ENCODE assay signal across 8 cellular contexts in genomic region chr21:6154524-6155320, GRCh38.
DNase-seq lines count a peak whose midpoint lies in the region; ATAC-seq, FAIRE-seq and TF ChIP-seq lines count a peak whose summit lies in the region.
"Not testable (repeated sequence)": the region's sequence is repeated elsewhere in the genome, so short reads cannot be mapped to it uniquely, and the experiment has no call there.

No MANE protein-coding gene starts in this region.

- not testable (repeated sequence) for H3K36me3 Mint-ChIP-seq in T-cell; activated CD8-positive, alpha-beta T cell treated with anti-CD3 and anti-CD28 coated beads, Interleukin-2, amount 10 ng/mL, durations not matched to agents 7 days and 5 days (ENCODE audit: low read depth); immature natural killer cell; memory B cell

- POLR2A ChIA-PET in T-cell (lab: Charles Lee); activated CD8-positive, alpha-beta T cell treated with anti-CD3 and anti-CD28 coated beads, Interleukin-2, amount 10 ng/mL, durations not matched to agents 7 days and 5 days (lab: Charles Lee); K562 (lab: Yijun Ruan, JAX): not testable (repeated sequence)

- TF ChIP-seq POLR2A in K562 (conservative IDR thresholded peaks at IDR 0.05): not testable (repeated sequence)

- not testable (repeated sequence) for FAIRE-seq in K562 (lab: Jason Lieb, UNC); pancreas (lab: Jason Lieb, UNC)

- ATAC-seq in T-cell (replicated peaks in 1 of 4) (peak; percentile 56 to 92 (median 62)), K562 (0 out of 3 replicates have a peak, but pooled peaks have one; percentile 32), Right ventricle myocardium inferior (peak; percentile 34), memory B cell (ENCODE audit: low read depth) (peak; percentile 83), pancreas (peak; percentile 35 to 72 (median 56)), upper lobe of right lung (peak; percentile 48)
- ATAC-seq in activated CD8-positive, alpha-beta T cell treated with anti-CD3 and anti-CD28 coated beads, Interleukin-2, amount 10 ng/mL, durations not matched to agents 7 days and 5 days: peak; percentile 82

- in situ Hi-C loops in K562 (cut with MboI): not testable (repeated sequence)

- CTCF ChIA-PET in T-cell (lab: Charles Lee); activated CD8-positive, alpha-beta T cell treated with anti-CD3 and anti-CD28 coated beads, Interleukin-2, amount 10 ng/mL, durations not matched to agents 7 days and 5 days (lab: Charles Lee); K562 (lab: Yijun Ruan, JAX; ENCODE audit: low intra/inter-chr PET ratio): not testable (repeated sequence)

- DNase-seq in T-cell; activated CD8-positive, alpha-beta T cell treated with anti-CD3 and anti-CD28 coated beads, Interleukin-2, amount 10 ng/mL, durations not matched to agents 7 days and 5 days; K562 (ENCODE audit: extremely low read depth in 1 of 4, low spot score in 3 of 4); Right ventricle myocardium inferior (ENCODE audit: missing footprints); memory B cell (ENCODE audit: low spot score in 2 of 2): not testable (repeated sequence)
- peak in 2 of 3 donors; percentile 17 to 22 for DNase-seq in immature natural killer cell
- peak in 1 of 6 donors; percentile 2 for DNase-seq in pancreas
- DNase-seq in upper lobe of right lung: peak; percentile 16

- H3K4me1 Mint-ChIP-seq in T-cell; activated CD8-positive, alpha-beta T cell treated with anti-CD3 and anti-CD28 coated beads, Interleukin-2, amount 10 ng/mL, durations not matched to agents 7 days and 5 days (ENCODE audit: low read depth); immature natural killer cell; memory B cell: not testable (repeated sequence)

- H3K27ac ChIP-seq in K562 (ENCODE audit: extremely low read depth, low read depth, low read length); pancreas; upper lobe of right lung: not testable (repeated sequence)

- H3K27me3 Mint-ChIP-seq in T-cell; activated CD8-positive, alpha-beta T cell treated with anti-CD3 and anti-CD28 coated beads, Interleukin-2, amount 10 ng/mL, durations not matched to agents 7 days and 5 days (ENCODE audit: low read depth); immature natural killer cell (ENCODE audit: low read depth in 3 of 3); memory B cell: not testable (repeated sequence)

- H3K9me3 Mint-ChIP-seq in T-cell; activated CD8-positive, alpha-beta T cell treated with anti-CD3 and anti-CD28 coated beads, Interleukin-2, amount 10 ng/mL, durations not matched to agents 7 days and 5 days (ENCODE audit: insufficient read depth); immature natural killer cell; memory B cell: not testable (repeated sequence)

- H3K4me3 Mint-ChIP-seq in T-cell; activated CD8-positive, alpha-beta T cell treated with anti-CD3 and anti-CD28 coated beads, Interleukin-2, amount 10 ng/mL, durations not matched to agents 7 days and 5 days; immature natural killer cell; memory B cell: not testable (repeated sequence)

- WGBS in K562 (ENCODE audit: insufficient coverage, low coverage, missing lambda C conversion rate): no CpG with 5 or more reads among the region's 30 CpGs
- WGBS in pancreas, 2 donors: 50% methylated on average over 1 of the region's 30 CpGs; no CpG with 5 or more reads in 1 of the 2 donors

- not testable (repeated sequence) for H3K9me1 ChIP-seq in K562 (ENCODE audit: control insufficient read depth, insufficient read depth, low read length)

- not testable (repeated sequence) for H3K79me2 ChIP-seq in K562 (ENCODE audit: control insufficient read depth, insufficient read depth, low read length)

- not testable (repeated sequence) for H2AFZ ChIP-seq in K562 (ENCODE audit: low read depth, low read length)

- not testable (repeated sequence) for H3K27ac Mint-ChIP-seq in T-cell; activated CD8-positive, alpha-beta T cell treated with anti-CD3 and anti-CD28 coated beads, Interleukin-2, amount 10 ng/mL, durations not matched to agents 7 days and 5 days; immature natural killer cell; memory B cell

- not testable (repeated sequence) for TF ChIP-seq EP300 in K562 (IDR thresholded peaks at IDR 0.05; ENCODE audit: low read length)

- H3K4me1 ChIP-seq in K562 (replicated peaks in 1 of 2; ENCODE audit: control insufficient read depth in 2 of 2, insufficient read depth in 2 of 2, low read length in 2 of 2); pancreas; upper lobe of right lung: not testable (repeated sequence)

- not testable (repeated sequence) for TF ChIP-seq RAD21 in K562 (CRISPR knock-in tag; conservative IDR thresholded peaks at IDR 0.05 in 1 of 2, IDR thresholded peaks at IDR 0.05 in 1 of 2)

- intact Hi-C loops in K562 (cut with micrococcal nuclease); Right ventricle myocardium inferior (cut with DNase I); pancreas (cut with DNase I); upper lobe of right lung (cut with DNase I): not testable (repeated sequence)

- H4K20me1 ChIP-seq in K562 (replicated peaks; ENCODE audit: control insufficient read depth, insufficient read depth, low read length): not testable (repeated sequence)

- H3K27me3 ChIP-seq in K562 (ENCODE audit: control insufficient read depth in 2 of 2, insufficient read depth in 2 of 2, low read length in 2 of 2); pancreas; upper lobe of right lung: not testable (repeated sequence)

- not testable (repeated sequence) for H3K9me3 ChIP-seq in K562 (replicated peaks; ENCODE audit: control insufficient read depth, insufficient read depth, low read depth, low read length); pancreas; upper lobe of right lung

- H3K36me3 ChIP-seq in K562 (ENCODE audit: control insufficient read depth, insufficient read depth, low read length); pancreas; upper lobe of right lung: not testable (repeated sequence)

- not testable (repeated sequence) for H3K9ac ChIP-seq in K562 (ENCODE audit: insufficient read depth in 1 of 2, low read depth in 2 of 2, low read length in 2 of 2)

- not testable (repeated sequence) for H3K4me3 ChIP-seq in K562, pancreas, upper lobe of right lung

- not testable (repeated sequence) for H3K4me2 ChIP-seq in K562 (ENCODE audit: insufficient read depth, low read length)

- BruUV-seq in K562 (replicated peaks; lab: Mats Ljungman, UMichigan): not testable (repeated sequence)

- not testable (repeated sequence) for TF ChIP-seq CTCF in K562 (IDR thresholded peaks at IDR 0.05 in 2 of 3, conservative IDR thresholded peaks at IDR 0.05 in 1 of 3; ENCODE audit: insufficient read depth in 2 of 3, low read depth in 1 of 3, low read length in 3 of 3); pancreas (IDR thresholded peaks at IDR 0.05); upper lobe of right lung (IDR thresholded peaks at IDR 0.05)

Comparison
In these comparisons a context has a peak if more than half of its experiments do, and no peak if none do; other contexts are left out.
1. ATAC-seq: peak in every context shown above with its lines; median percentile 83 in memory B cell; 82 in activated CD8-positive, alpha-beta T cell treated with anti-CD3 and anti-CD28 coated beads, Interleukin-2, amount 10 ng/mL, durations not matched to agents 7 days and 5 days; 62 in T-cell; 56 in pancreas; 48 in upper lobe of right lung; 34 in Right ventricle myocardium inferior; 32 in K562.